1 cellular context compared by ENCODE assay signal in the genomic region with DNA sequence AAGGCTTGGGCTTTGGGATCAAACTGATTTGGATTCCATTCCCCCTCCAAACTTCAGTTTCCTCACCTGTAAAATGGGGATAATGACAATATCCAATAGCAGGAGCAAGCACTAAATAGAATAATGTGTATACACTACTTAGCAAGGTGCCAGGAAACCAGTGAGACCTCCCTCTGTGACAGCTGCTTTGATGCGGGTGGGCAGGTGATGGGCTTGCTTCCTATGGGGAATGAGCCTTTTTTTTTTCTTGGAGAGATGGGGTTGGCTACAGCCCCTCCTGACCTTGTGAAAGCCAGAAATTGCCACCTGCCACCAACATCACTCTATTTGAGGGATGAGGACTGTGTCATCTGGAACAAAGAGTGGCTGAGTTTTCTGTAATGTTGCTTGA.
TF ChIP-seq lines count a peak whose summit lies in the region.

No MANE protein-coding gene starts in this region.

TF ChIP-seq in IMR-90, 13 proteins besides CTCF, POLR2A, EP300 and RAD21 (continued from another document):
- no peak for TF ChIP-seq MAFK (IDR thresholded peaks at IDR 0.05; ENCODE audit: low read depth, low read length)
- no peak for TF ChIP-seq RFX5 (IDR thresholded peaks at IDR 0.05; ENCODE audit: low read depth, low read length)
